In the genomic region with DNA sequence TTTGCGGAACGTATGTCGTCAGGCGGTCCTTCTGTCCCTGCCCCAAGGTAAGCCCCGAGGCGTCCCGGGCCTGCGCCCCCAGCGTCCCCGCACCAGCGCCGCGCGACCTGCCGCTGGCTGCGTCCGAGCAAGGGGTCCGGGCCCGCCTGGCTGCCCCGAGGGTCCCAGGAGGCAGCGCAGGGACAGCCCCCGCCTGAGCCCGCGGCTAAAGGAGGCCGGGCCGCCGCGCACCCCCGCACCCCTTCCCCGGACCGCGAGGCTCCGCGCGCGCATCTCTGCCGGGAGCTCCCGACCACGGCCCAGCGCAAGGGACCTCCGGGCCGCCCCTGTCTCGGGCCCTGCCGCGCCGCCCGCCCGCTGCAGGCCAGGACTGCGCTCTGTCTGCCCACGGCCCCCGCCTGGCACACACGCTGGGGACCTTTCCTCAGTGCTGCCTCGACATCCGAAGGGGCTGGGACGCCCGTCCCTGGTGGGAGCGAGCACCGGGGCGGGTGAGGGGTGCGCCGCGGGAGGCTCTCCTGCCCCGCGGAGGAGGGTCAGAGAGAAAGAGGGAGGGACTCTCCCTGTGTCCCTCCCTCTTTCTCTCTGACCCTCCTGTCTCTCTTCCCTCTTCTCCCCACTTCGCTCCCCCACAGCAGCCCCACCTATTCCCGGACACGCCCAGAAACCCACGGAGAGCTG, we compare ENCODE assay signal across 10 cellular contexts. TPM values are rescaled to one million over a fixed set of nuclear protein-coding genes. Genes with fewer than 3 reads are reported as not detected.
DNase-seq lines count a peak whose midpoint lies in the region; ATAC-seq, FAIRE-seq and TF ChIP-seq lines count a peak whose summit lies in the region.
"Had no signal": no experiment of that assay in that cellular context is flagged by ENCODE, and none has a peak within 500 bp of the region (broad histone marks: within the 10 kb centered on the region; RNA-seq: fewer than 3 reads in every experiment).

No MANE protein-coding gene starts in this region.

- peaks cover 16% of the 10 kb centered on the region for H3K27me3 Mint-ChIP-seq in CD4-positive, alpha-beta T cell

- H3K4me1 ChIP-seq in HepG2 (ENCODE audit: insufficient read depth, low read length): peaks cover 34% of the 10 kb centered on the region
- H3K4me1 ChIP-seq in tibial nerve: peaks cover 0 to 12% (median 2%) of the 10 kb centered on the region in 4 donors

- H3K36me3 ChIP-seq in HepG2 (replicated peaks in 1 of 2; ENCODE audit: control insufficient read depth in 1 of 2, insufficient read depth in 2 of 2, low read length in 2 of 2) (peaks cover 3% of the 10 kb centered on the region in 2 experiments; a peak in 4 of 5 replicates), tibial nerve (peaks cover 0 to 27% (median 4%) of the 10 kb centered on the region in 3 donors)

- in situ Hi-C loops in HepG2 (cut with HindIII; ENCODE audit: extremely low pct_ligation_motif_present, low pct_unique_long_range_greater_than_20kb): no loop called here

- H3K4me1 Mint-ChIP-seq in CD4-positive, alpha-beta T cell (ENCODE audit: low read depth): peaks cover 9% of the 10 kb centered on the region

- CTCF ChIA-PET in HepG2 (lab: Yijun Ruan, JAX; ENCODE audit: low intra/inter-chr PET ratio, low total read pairs): no interaction called here
- CTCF ChIA-PET in CD4-positive, alpha-beta T cell (lab: Charles Lee): no interaction called here

- peak overlapping the region; percentile 67 for H3K4me3 ChIP-seq in coronary artery
- peak overlapping the region in 2 of 3 experiments; percentile 41 to 67; a peak in 3 of 6 replicates for H3K4me3 ChIP-seq in HepG2 (replicated peaks in 1 of 3; ENCODE audit: insufficient read depth in 1 of 3, low read depth in 2 of 3, low read length in 3 of 3)
- peak overlapping the region; percentile 22 to 49 (median 29) for H3K4me3 ChIP-seq in tibial nerve

- H3K9ac ChIP-seq in HepG2 (ENCODE audit: insufficient read depth, low read depth, low read length): peak overlapping the region; percentile 25; the same call in 1 of the 2 replicates

- H3K9me3 ChIP-seq in HepG2 (ENCODE audit: low read length) (no peaks in the 10 kb centered on the region), tibial nerve (no peaks in the 10 kb centered on the region)
- no peaks in the 10 kb centered on the region for H3K9me3 ChIP-seq in CD4-positive, alpha-beta T cell (ENCODE audit: control insufficient read depth, low read length)

- POLR2A ChIA-PET in HepG2 (lab: Yijun Ruan, JAX): interaction anchor here (0.8 kb wide), 1 partner anchor 10 kb away, joined by 3 read pairs; no protein-coding TSS in a partner anchor
- POLR2A ChIA-PET in CD4-positive, alpha-beta T cell (lab: Charles Lee): no interaction called here

- no peaks in the 10 kb centered on the region for H4K20me1 ChIP-seq in HepG2 (ENCODE audit: insufficient read depth, low read length)

- peaks cover 21% of the 10 kb centered on the region for H3K36me3 Mint-ChIP-seq in CD4-positive, alpha-beta T cell (ENCODE audit: low read depth)

- peak overlapping the region; percentile 52 for H3K4me2 ChIP-seq in HepG2 (ENCODE audit: low read depth, low read length)

- BruUV-seq in HepG2 (replicated peaks; lab: Mats Ljungman, UMichigan): no TSS peak

- 48% methylated on average over 32 of the region's 68 CpGs for WGBS in HepG2 (ENCODE audit: low lambda C conversion rate)
- 3% methylated on average over 20 to 49 of the region's 68 CpGs for WGBS in tibial nerve, 2 donors

- DNase-seq in NCI-H2227 (lab: John Stamatoyannopoulos, UW; ENCODE audit: unreplicated experiment) (peak; percentile 30), NCI-H2227 treated with DMSO at 0.1 percent for 48 hours (lab: John Stamatoyannopoulos, UW) (no peak), coronary artery (ENCODE audit: low spot score) (no peak), HepG2 (ENCODE audit: low spot score) (no peak), tibial nerve (ENCODE audit: low spot score in 2 of 2) (no peak), HCEC 1CT (no peak)
- no peak for DNase-seq in CD4-positive, alpha-beta T cell
- DNase-seq: NCI-H187 treated with DMSO at 0.1 percent for 48 hours had no signal

- H3K79me2 ChIP-seq in HepG2 (ENCODE audit: insufficient read depth, low read length): no peaks in the 10 kb centered on the region

- peak; percentile 40 for ATAC-seq in HepG2
- no peak for ATAC-seq in CD4-positive, alpha-beta T cell (ENCODE audit: poor library complexity)
- ATAC-seq in GM18505 (IDR thresholded peaks at IDR 0.05; ENCODE audit: unreplicated experiment): no peak

- intact Hi-C loops in HepG2 (cut with micrococcal nuclease; ENCODE audit: unreplicated experiment): no loop called here
- intact Hi-C loops in CD4-positive, alpha-beta T cell (cut with DNase I, micrococcal nuclease): no loop called here

- FAIRE-seq in HepG2 (lab: Jason Lieb, UNC): no peak

- TF ChIP-seq CTCF in coronary artery (IDR thresholded peaks at IDR 0.05) (no peak), HepG2 (CRISPR knock-in tag; IDR thresholded peaks at IDR 0.05) (no peak), tibial nerve (IDR thresholded peaks at IDR 0.05) (no peak)
- no peak for TF ChIP-seq CTCF in CD4-positive, alpha-beta T cell (IDR thresholded peaks at IDR 0.05)

- no peak overlapping the region for H3K27ac Mint-ChIP-seq in CD4-positive, alpha-beta T cell

- H3K4me3 Mint-ChIP-seq in CD4-positive, alpha-beta T cell: no peak overlapping the region

- TF ChIP-seq POLR2A in HepG2 (IDR thresholded peaks at IDR 0.05; ENCODE audit: insufficient read depth in 1 of 2, low read depth in 2 of 2, low read length in 2 of 2) (no peak), tibial nerve (IDR thresholded peaks at IDR 0.05) (no peak), GM18505 (IDR thresholded peaks at IDR 0.05; ENCODE audit: borderline replicate concordance, extremely low read depth, insufficient read depth, insufficient read length) (no peak)

- H3K27me3 ChIP-seq in HepG2 (ENCODE audit: control insufficient read depth in 1 of 2, insufficient read depth in 2 of 2, low read length in 2 of 2): no peaks in the 10 kb centered on the region
- H3K27me3 ChIP-seq in tibial nerve: no peaks in the 10 kb centered on the region
- H3K27me3 ChIP-seq in CD4-positive, alpha-beta T cell (ENCODE audit: control insufficient read depth, insufficient read depth, low read length): no peaks in the 10 kb centered on the region

- H3K27ac ChIP-seq in coronary artery (no peak overlapping the region), HepG2 (ENCODE audit: extremely low read length, insufficient read depth, low read length) (no peak overlapping the region), tibial nerve (peak overlapping the region in 1 of 4 donors; percentile 42)
- H3K27ac ChIP-seq in CD4-positive, alpha-beta T cell (ENCODE audit: low read depth, low read length): no peak overlapping the region

- H2AFZ ChIP-seq in HepG2 (ENCODE audit: low read length): no peak overlapping the region

- H3K9me3 Mint-ChIP-seq in CD4-positive, alpha-beta T cell: no peaks in the 10 kb centered on the region

- TF ChIP-seq EP300 in HepG2 (IDR thresholded peaks at IDR 0.05; ENCODE audit: low read depth in 2 of 2, low read length in 2 of 2) (no peak), HepG2 (CRISPR knock-in tag; IDR thresholded peaks at IDR 0.05; ENCODE audit: borderline replicate concordance) (no peak), tibial nerve (IDR thresholded peaks at IDR 0.05) (no peak)

- no peak for TF ChIP-seq RAD21 in HepG2 (CRISPR knock-in tag; IDR thresholded peaks at IDR 0.05)

TF ChIP-seq in HepG2, 621 proteins besides CTCF, POLR2A, EP300 and RAD21 (continues in another document):
- TF ChIP-seq AGO2 (optimal IDR thresholded peaks at IDR 0.05; ENCODE audit: low read depth, low read length) (peak; percentile 95), ZNF556 (CRISPR knock-in tag; IDR thresholded peaks at IDR 0.05; ENCODE audit: borderline replicate concordance) (no peak), JUND (CRISPR knock-in tag; IDR thresholded peaks at IDR 0.05) (no peak)

RNA-seq across cellular contexts. Expression of gene SHH, which starts 25.0 kb away (rescaled TPM):
- 1.7 and 1.9 TPM in 2 replicates for total RNA-seq in HepG2 (2016; rRNA removed; fragmentation: Illumina TruSeq; extraction: Trizol)
- total RNA-seq in HepG2 (2016; cell fraction: cytosol; rRNA removed; fragmentation: Illumina TruSeq; extraction: Trizol; ENCODE audit: low read depth): 0.10 and 0.53 TPM in 2 replicates
- total RNA-seq in HepG2 (2016; cell fraction: insoluble cytoplasmic fraction; rRNA removed; fragmentation: Illumina TruSeq; extraction: Trizol): 1.3 and 2.2 TPM in 2 replicates
- total RNA-seq in HepG2 (2016; cell fraction: membrane; rRNA removed; fragmentation: Illumina TruSeq; extraction: Trizol): 0.80 and 1.6 TPM in 2 replicates
- 1.3 TPM in 2 replicates for total RNA-seq in HepG2 (2016; cell fraction: nucleus; rRNA removed; fragmentation: Illumina TruSeq; extraction: Trizol)
- polyA plus RNA-seq in HepG2 (2011; rRNA removed): 3.4 and 4.9 TPM in 2 replicates
- 1.9 and 3.3 TPM in 2 replicates for polyA plus RNA-seq in HepG2 (2011; cell fraction: cytosol; rRNA removed)
- polyA plus RNA-seq in HepG2 (2011; cell fraction: nucleus; rRNA removed): 12.2 and 16.4 TPM in 2 replicates
- 3.5 and 6.3 TPM in 2 replicates for polyA plus RNA-seq in HepG2 (2012)
- polyA plus RNA-seq in HepG2 (2016; cell fraction: cytosol; fragmentation: Illumina TruSeq; extraction: Trizol; ENCODE audit: low read depth): 0.17 TPM in 2 replicates
- polyA plus RNA-seq in HepG2 (2016; cell fraction: insoluble cytoplasmic fraction; fragmentation: Illumina TruSeq; extraction: Trizol; ENCODE audit: low read depth): 1.8 and 2.1 TPM in 2 replicates
- polyA plus RNA-seq in HepG2 (2016; cell fraction: membrane; fragmentation: Illumina TruSeq; extraction: Trizol; ENCODE audit: low read depth): 0.12 and 0.47 TPM in 2 replicates
- 3.9 and 4.1 TPM in 2 replicates for polyA plus RNA-seq in HepG2 (2016; cell fraction: nucleus; fragmentation: Illumina TruSeq; extraction: Trizol; ENCODE audit: insufficient read depth, low read depth)
- polyA minus RNA-seq in HepG2 (2011; rRNA and poly(A)+ RNA removed; ENCODE audit: low replicate concordance): 9.0 TPM in 1 of 2 replicates, not detected in the other
- 4.0 and 5.5 TPM in 2 replicates for polyA minus RNA-seq in HepG2 (2011; cell fraction: cytosol; rRNA and poly(A)+ RNA removed)
- polyA minus RNA-seq in HepG2 (2011; cell fraction: nucleus; rRNA and poly(A)+ RNA removed): 4.5 and 5.2 TPM in 2 replicates
- 10 to 100 TPM in 2 of 4 donors, 1 to 10 TPM in 2; 7.7 to 16.2 (median 11.3) TPM for total RNA-seq in tibial nerve
- not detected for total RNA-seq in CD4-positive, alpha-beta T cell
- total RNA-seq: subcutaneous adipose tissue had no signal
